In genomic region chr17:1515640-1516402, GRCh38 we compare ENCODE assay signal across 7 cellular contexts. TPM values are rescaled to one million over a fixed set of nuclear protein-coding genes. Genes with fewer than 3 reads are reported as not detected.
DNase-seq lines count a peak whose midpoint lies in the region; ATAC-seq and TF ChIP-seq lines count a peak whose summit lies in the region.

No MANE protein-coding gene starts in this region.

- in situ Hi-C loops in transverse colon (cut with MboI; ENCODE audit: low pct_ligation_motif_present in 1 of 4, low pct_unique_long_range_greater_than_20kb in 1 of 4, low sequenced_read_pairs in 3 of 4) = loop anchor here (10.0 to 25.0 kb wide), 4 partner anchors 129 to 254 kb away; partner anchors contain the start of genes BHLHA9 (in 3 of the 4) and TRARG1 (in 1 of the 4)

- no peak overlapping the region for H3K27ac ChIP-seq in OCI-LY1 (ENCODE audit: low read depth, low read length, poor library complexity, severe bottlenecking)
- peak overlapping the region; percentile 96 to 98 (median 98) for H3K27ac ChIP-seq in transverse colon

- H3K4me1 ChIP-seq in OCI-LY1 (ENCODE audit: insufficient read depth, low read length, severe bottlenecking) (peaks cover 20% of the 10 kb centered on the region), transverse colon (peaks cover 35 to 52% (median 46%) of the 10 kb centered on the region in 4 donors)

- ATAC-seq in HG03025 (IDR thresholded peaks at IDR 0.05; ENCODE audit: low FRiP score, unreplicated experiment) (peak; percentile 22), naive B cell (ENCODE audit: low read depth in 2 of 2) (peak; percentile 32 to 34)

- H3K27me3 Mint-ChIP-seq in naive B cell = no peaks in the 10 kb centered on the region

- H3F3A ChIP-seq in OCI-LY1 (ENCODE audit: insufficient read depth, low read length) = no peaks in the 10 kb centered on the region

- H3K4me1 Mint-ChIP-seq in naive B cell = peaks cover 10 to 40% (median 13%) of the 10 kb centered on the region in 3 donors

- H3K4me3 Mint-ChIP-seq in naive B cell = peak overlapping the region; percentile 80 to 97 (median 93)

- H3K36me3 ChIP-seq in OCI-LY1 (ENCODE audit: insufficient read depth, low read length) (peaks cover 20% of the 10 kb centered on the region; the same call in 1 of the 2 replicates), transverse colon (peaks cover 0 to 11% (median 0%) of the 10 kb centered on the region in 4 donors)

- DNase-seq in GM04504 (ENCODE audit: low read depth) (peak; percentile 76), activated T-helper 1 cell treated with Interleukin-2 at 50 U/mL for 16 hours (ENCODE audit: low read depth) (peak; percentile 41), fibroblast of gingiva (ENCODE audit: low read depth) (peak; percentile 86), naive B cell (peak; percentile 67), transverse colon (peak; percentile 81)

- TF ChIP-seq POLR2A in transverse colon (IDR thresholded peaks at IDR 0.05) = peak; percentile 13

- H3K4me3 ChIP-seq in OCI-LY1 (ENCODE audit: low read depth, low read length, poor library complexity, severe bottlenecking) (peak overlapping the region; percentile 74), transverse colon (peak overlapping the region; percentile 86 to 96 (median 89))

- H3K27me3 ChIP-seq in OCI-LY1 (ENCODE audit: insufficient read depth, low read length) = no peaks in the 10 kb centered on the region
- no peaks in the 10 kb centered on the region for H3K27me3 ChIP-seq in transverse colon

- H3K79me2 ChIP-seq in OCI-LY1 (ENCODE audit: insufficient read depth, low read length) = 0 out of 2 replicates have a peak, but pooled peaks cover 5% of the 10 kb centered on the region

- peak; percentile 67 for TF ChIP-seq CTCF in OCI-LY1 (IDR thresholded peaks at IDR 0.05; ENCODE audit: low read length)
- TF ChIP-seq CTCF in transverse colon (IDR thresholded peaks at IDR 0.05) = peak; percentile 44 to 89 (median 59)

- H3K4me2 ChIP-seq in OCI-LY1 (ENCODE audit: low read length) = peak overlapping the region; percentile 99

- peak overlapping the region; percentile 81 for H3K9ac ChIP-seq in OCI-LY1 (ENCODE audit: low read length)

- H3K9me3 ChIP-seq in OCI-LY1 (ENCODE audit: low read length) (no peaks in the 10 kb centered on the region), transverse colon (no peaks in the 10 kb centered on the region)

- no peak overlapping the region for H2AFZ ChIP-seq in OCI-LY1 (ENCODE audit: low read length)

- 0% methylated on average over 32 of the region's 32 CpGs; no CpG with 5 or more reads in 1 of the 2 donors for WGBS in transverse colon (ENCODE audit: low coverage in 1 of 2), 2 donors

- intact Hi-C loops in transverse colon (cut with DNase I; ENCODE audit: low total_unique reads) = loop anchor here (5.0 to 10.0 kb wide), 2 partner anchors 151 to 254 kb away; no protein-coding TSS in a partner anchor

- no peaks in the 10 kb centered on the region for H3K9me2 ChIP-seq in OCI-LY1 (ENCODE audit: low read depth, low read length)

- H4K20me1 ChIP-seq in OCI-LY1 (ENCODE audit: insufficient read depth, low read length) = no peaks in the 10 kb centered on the region

- no peaks in the 10 kb centered on the region for H3K9me3 Mint-ChIP-seq in naive B cell

- H3K27ac Mint-ChIP-seq in naive B cell = peak overlapping the region; percentile 86 to 99 (median 96)

- TF ChIP-seq EP300 in transverse colon (IDR thresholded peaks at IDR 0.05; ENCODE audit: low read depth) = no peak

- peaks cover 0 to 4% of the 10 kb centered on the region in 2 donors for H3K36me3 Mint-ChIP-seq in naive B cell

RNA-seq across cellular contexts. Expression of gene INPP5K, which starts 0.6 kb away (rescaled TPM):
- polyA plus RNA-seq in naive B cell (ENCODE audit: low read depth in 6 of 6) = 100 to 1,000 TPM in 1 of 6 donors, 10 to 100 TPM in 5; 57.0 to 102 (median 61.1) TPM
- 100 to 1,000 TPM in 1 of 4 donors, 10 to 100 TPM in 3; 10.9 to 114 (median 81.9) TPM for total RNA-seq in transverse colon

RNA-seq across cellular contexts. Expression of gene MYO1C, which starts 23.3 kb away (rescaled TPM):
- 10 to 100 TPM; 12.0 to 32.5 (median 21.4) TPM for polyA plus RNA-seq in naive B cell (ENCODE audit: low read depth in 6 of 6)
- 100 to 1,000 TPM; 163 to 456 (median 219) TPM for total RNA-seq in transverse colon

RNA-seq across cellular contexts. Expression of gene PITPNA, which starts 46.8 kb away (rescaled TPM):
- 10 to 100 TPM; 25.2 to 44.0 (median 35.2) TPM for polyA plus RNA-seq in naive B cell (ENCODE audit: low read depth in 6 of 6)
- 10 to 100 TPM; 15.3 to 50.2 (median 32.7) TPM for total RNA-seq in transverse colon

RNA-seq across cellular contexts. Expression of gene CRK, which starts 59.8 kb away (rescaled TPM):
- polyA plus RNA-seq in naive B cell (ENCODE audit: low read depth in 6 of 6) = 10 to 100 TPM; 28.1 to 34.6 (median 32.3) TPM
- total RNA-seq in transverse colon = 10 to 100 TPM; 33.4 to 95.3 (median 63.4) TPM
